In the genomic region with DNA sequence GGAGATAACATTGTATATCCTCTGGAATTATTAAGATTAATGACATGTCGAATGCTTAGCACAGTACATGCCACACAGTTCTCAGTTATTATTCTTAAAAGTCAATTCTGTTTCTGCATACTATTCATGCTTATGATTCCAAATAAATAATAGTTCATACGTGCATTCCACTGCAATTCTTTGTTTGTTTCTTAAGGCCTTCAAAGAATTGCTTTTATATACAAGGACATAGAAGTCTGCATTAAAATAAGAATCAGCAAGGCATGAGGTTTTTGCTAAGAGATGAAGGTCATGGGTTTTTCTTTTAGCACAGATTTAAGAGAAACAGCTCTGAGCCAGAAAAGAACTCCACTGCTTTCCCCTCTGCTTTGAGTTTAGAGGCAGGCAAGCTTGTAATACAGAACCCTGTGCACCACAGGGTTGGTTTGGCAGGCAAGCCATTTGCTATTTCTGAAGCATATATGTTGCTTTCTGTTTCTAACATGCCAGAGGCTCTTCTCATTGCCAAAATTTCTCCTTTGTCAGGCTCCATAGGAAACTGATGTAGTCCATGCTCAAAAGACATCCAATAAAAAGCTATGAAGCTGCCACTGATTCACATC, we compare ENCODE assay signal across 1 cellular context.
TF ChIP-seq lines count a peak whose summit lies in the region.

No MANE protein-coding gene starts in this region.

TF ChIP-seq in GM23338, 12 proteins besides CTCF, POLR2A, EP300 and RAD21 (continued from another document):
- no peak for TF ChIP-seq POLR2AphosphoS5 (IDR thresholded peaks at IDR 0.05; ENCODE audit: low read depth)
- no peak for TF ChIP-seq ZNF331 (CRISPR knock-in tag; IDR thresholded peaks at IDR 0.05; ENCODE audit: low read depth)
- TF ChIP-seq, protein P1, sequence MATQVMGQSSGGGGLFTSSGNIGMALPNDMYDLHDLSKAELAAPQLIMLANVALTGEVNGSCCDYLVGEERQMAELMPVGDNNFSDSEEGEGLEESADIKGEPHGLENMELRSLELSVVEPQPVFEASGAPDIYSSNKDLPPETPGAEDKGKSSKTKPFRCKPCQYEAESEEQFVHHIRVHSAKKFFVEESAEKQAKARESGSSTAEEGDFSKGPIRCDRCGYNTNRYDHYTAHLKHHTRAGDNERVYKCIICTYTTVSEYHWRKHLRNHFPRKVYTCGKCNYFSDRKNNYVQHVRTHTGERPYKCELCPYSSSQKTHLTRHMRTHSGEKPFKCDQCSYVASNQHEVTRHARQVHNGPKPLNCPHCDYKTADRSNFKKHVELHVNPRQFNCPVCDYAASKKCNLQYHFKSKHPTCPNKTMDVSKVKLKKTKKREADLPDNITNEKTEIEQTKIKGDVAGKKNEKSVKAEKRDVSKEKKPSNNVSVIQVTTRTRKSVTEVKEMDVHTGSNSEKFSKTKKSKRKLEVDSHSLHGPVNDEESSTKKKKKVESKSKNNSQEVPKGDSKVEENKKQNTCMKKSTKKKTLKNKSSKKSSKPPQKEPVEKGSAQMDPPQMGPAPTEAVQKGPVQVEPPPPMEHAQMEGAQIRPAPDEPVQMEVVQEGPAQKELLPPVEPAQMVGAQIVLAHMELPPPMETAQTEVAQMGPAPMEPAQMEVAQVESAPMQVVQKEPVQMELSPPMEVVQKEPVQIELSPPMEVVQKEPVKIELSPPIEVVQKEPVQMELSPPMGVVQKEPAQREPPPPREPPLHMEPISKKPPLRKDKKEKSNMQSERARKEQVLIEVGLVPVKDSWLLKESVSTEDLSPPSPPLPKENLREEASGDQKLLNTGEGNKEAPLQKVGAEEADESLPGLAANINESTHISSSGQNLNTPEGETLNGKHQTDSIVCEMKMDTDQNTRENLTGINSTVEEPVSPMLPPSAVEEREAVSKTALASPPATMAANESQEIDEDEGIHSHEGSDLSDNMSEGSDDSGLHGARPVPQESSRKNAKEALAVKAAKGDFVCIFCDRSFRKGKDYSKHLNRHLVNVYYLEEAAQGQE (IDR thresholded peaks at IDR 0.05; ENCODE audit: unreplicated experiment), result no peak
- no peak for TF ChIP-seq EZH2phosphoT487 (IDR thresholded peaks at IDR 0.05; ENCODE audit: unreplicated experiment)
- no peak for TF ChIP-seq STAT1 (IDR thresholded peaks at IDR 0.05; ENCODE audit: unreplicated experiment)
